19 cellular contexts compared by ENCODE assay signal in the genomic region with DNA sequence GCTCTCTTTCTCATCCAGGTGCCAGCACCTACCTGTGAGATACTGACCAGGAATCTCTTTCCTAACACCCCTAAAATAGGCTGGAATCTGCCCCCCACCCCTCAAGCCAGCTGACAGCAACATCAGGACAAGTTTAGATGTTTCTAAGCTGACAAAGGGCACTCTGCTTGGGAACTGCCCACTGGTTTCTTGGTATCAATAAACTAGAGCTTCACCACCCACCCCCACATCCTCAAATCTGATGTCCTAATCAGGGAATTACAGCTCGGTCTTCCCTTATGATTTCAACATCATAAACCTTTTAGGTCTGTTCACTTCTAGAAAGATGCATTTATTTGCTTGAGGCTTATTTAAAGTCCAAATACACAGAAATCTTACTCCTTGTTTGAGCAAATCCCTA.
"Had no signal": no experiment of that assay in that cellular context is flagged by ENCODE, and none has a peak within 500 bp of the region (broad histone marks: within the 10 kb centered on the region; RNA-seq: fewer than 3 reads in every experiment).

No MANE protein-coding gene starts in this region.

- H3K27ac Mint-ChIP-seq: endodermal cell had no signal

- DNase-seq: colonic mucosa; effector CD4-positive, alpha-beta T cell; endodermal cell; foreskin melanocyte; head of caudate nucleus; hippocampal formation; left colon; mammary epithelial cell; mucosa of descending colon; naive thymus-derived CD8-positive, alpha-beta T cell; posterior cingulate gyrus; spleen; stimulated activated CD4-positive, alpha-beta T cell treated with anti-CD3 and anti-CD28 coated beads, Interleukin-15, amount 100 ng/mL, for 24 hours; stimulated activated CD4-positive, alpha-beta T cell treated with anti-CD3 and anti-CD28 coated beads, Interleukin-2, amount 100 ng/mL, for 24 hours; stimulated activated CD4-positive, alpha-beta T cell treated with anti-CD3 and anti-CD28 coated beads, Interleukin-4, amount 100 ng/mL, for 4 hours; stomach; substantia nigra; transverse colon had no signal

- ATAC-seq: left colon; mucosa of descending colon; naive thymus-derived CD8-positive, alpha-beta T cell; sciatic nerve had no signal

- H3K4me3 Mint-ChIP-seq: endodermal cell; naive thymus-derived CD8-positive, alpha-beta T cell had no signal

- H3K27me3 Mint-ChIP-seq: naive thymus-derived CD8-positive, alpha-beta T cell had no signal
